ENCODE assay signal across 18 cellular contexts in genomic region chr17:10779607-10780006, GRCh38. TPM values are rescaled to one million over a fixed set of nuclear protein-coding genes. Genes with fewer than 3 reads are reported as not detected.
DNase-seq lines count a peak whose midpoint lies in the region; ATAC-seq, FAIRE-seq and TF ChIP-seq lines count a peak whose summit lies in the region.
"Had no signal": no experiment of that assay in that cellular context is flagged by ENCODE, and none has a peak within 500 bp of the region (broad histone marks: within the 10 kb centered on the region; RNA-seq: fewer than 3 reads in every experiment).

No MANE protein-coding gene starts in this region.

- H3K27me3 Mint-ChIP-seq in nephron progenitor cell (ENCODE audit: low read depth, poor library complexity) = peaks cover 3% of the 10 kb centered on the region

- no peak overlapping the region for H3K4me3 Mint-ChIP-seq in nephron progenitor cell
- H3K4me3 Mint-ChIP-seq: CD14-positive monocyte; CD4-positive, alpha-beta memory T cell; H9 had no signal

- FAIRE-seq in small intestine (lab: Jason Lieb, UNC) = no peak
- FAIRE-seq: A549, H1, HepG2 had no signal

- peaks cover 8% of the 10 kb centered on the region for H3K36me3 Mint-ChIP-seq in nephron progenitor cell (ENCODE audit: low read depth)

- H3K36me3 ChIP-seq in small intestine (ENCODE audit: control insufficient read depth in 2 of 2, insufficient read depth in 2 of 2, low read length in 2 of 2) = no peaks in the 10 kb centered on the region

- H3K27me3 ChIP-seq in small intestine (ENCODE audit: control insufficient read depth in 2 of 2, insufficient read depth in 2 of 2, low read length in 2 of 2) = peaks cover 0 to 2% of the 10 kb centered on the region in 2 donors

- no peak overlapping the region for H3K27ac ChIP-seq in small intestine (ENCODE audit: low read depth in 1 of 2, low read length in 1 of 2)
- H3K27ac ChIP-seq: 22Rv1, A549 had no signal

- no peaks in the 10 kb centered on the region for H3K9me3 ChIP-seq in small intestine (ENCODE audit: control insufficient read depth, low read depth)

- peaks cover 32% of the 10 kb centered on the region for H3K9me3 Mint-ChIP-seq in nephron progenitor cell

- peaks cover under 1% of the 10 kb centered on the region for H3K4me1 Mint-ChIP-seq in nephron progenitor cell
- H3K4me1 Mint-ChIP-seq: CD4-positive, alpha-beta memory T cell had no signal

- H3K4me1 ChIP-seq in small intestine (ENCODE audit: control insufficient read depth in 2 of 2, insufficient read depth in 1 of 2, low read depth in 1 of 2, low read length in 1 of 2) = peaks cover 0 to 6% of the 10 kb centered on the region in 2 donors
- H3K4me1 ChIP-seq: A549 had no signal

- H3K27ac Mint-ChIP-seq in nephron progenitor cell = no peak overlapping the region
- H3K27ac Mint-ChIP-seq: CD14-positive monocyte; CD4-positive, alpha-beta memory T cell; H9 had no signal

- 51 to 65% (median 60%) methylated on average over 2 of the region's 2 CpGs for WGBS in small intestine, 3 donors

- ATAC-seq in esophagus mucosa = peak; percentile 22
- ATAC-seq in GM19455 (IDR thresholded peaks at IDR 0.05; ENCODE audit: unreplicated experiment) = no peak
- ATAC-seq: A549, HepG2 had no signal

- peak; percentile 14 for DNase-seq in SIG-M5 treated with dmso at 0.1 percent for 504 hours (lab: John Stamatoyannopoulos, UW; ENCODE audit: unreplicated experiment)
- no peak for DNase-seq in SIG-M5 (lab: John Stamatoyannopoulos, UW)
- peak; percentile 44 for DNase-seq in small intestine
- DNase-seq in nephron progenitor cell = no peak
- DNase-seq in activated CD4-positive, CD25-positive, alpha-beta regulatory T cell (lab: John Stamatoyannopoulos, UW) = no peak
- DNase-seq: AML-193; CD4-positive, alpha-beta memory T cell; DMS79 treated with DMSO at 0.1 percent for 48 hours; GF-D8; H9 had no signal

- H3K4me3 ChIP-seq in small intestine (ENCODE audit: low read depth in 1 of 2, low read length in 2 of 2) = no peak overlapping the region
- H3K4me3 ChIP-seq: A549 had no signal

- no peak for TF ChIP-seq CTCF in nephron progenitor cell (IDR thresholded peaks at IDR 0.05)

RNA-seq across cellular contexts. Expression of gene TMEM238L, which starts 24.3 kb away (rescaled TPM):
- 2.3 TPM for total RNA-seq in esophagus mucosa
- 10 to 100 TPM; 20.0 to 26.8 (median 21.2) TPM for polyA plus RNA-seq in small intestine
- total RNA-seq: CD4-positive, alpha-beta memory T cell; H1; H9; HepG2 had no signal
- polyA plus RNA-seq: A549; BJ; CD14-positive monocyte; CD4-positive, alpha-beta memory T cell; H1; HepG2 had no signal

RNA-seq across cellular contexts. Expression of gene TMEM220, which starts 49.8 kb away (rescaled TPM):
- total RNA-seq in esophagus mucosa = 4.0 TPM
- 10 to 100 TPM; 12.4 to 61.3 (median 38.0) TPM for polyA plus RNA-seq in small intestine

RNA-seq across cellular contexts. Expression of gene PIRT, which starts 58.3 kb away (rescaled TPM):
- total RNA-seq in esophagus mucosa = not detected
- 10 to 100 TPM in 1 of 3 donors, not detected in 2; 10.8 TPM for polyA plus RNA-seq in small intestine
- total RNA-seq: CD4-positive, alpha-beta memory T cell; H1; H9; HepG2 had no signal
- polyA plus RNA-seq: A549; BJ; CD14-positive monocyte; CD4-positive, alpha-beta memory T cell; HepG2 had no signal

Comparison
In these comparisons a context has a peak if more than half of its experiments do, and no peak if none do; other contexts are left out.
1. DNase-seq: peak in SIG-M5 treated with dmso at 0.1 percent for 504 hours (single experiment) and small intestine (single experiment); none in SIG-M5 (single experiment), nephron progenitor cell (single experiment) and activated CD4-positive, CD25-positive, alpha-beta regulatory T cell (0 of 4).